ENCODE assay signal across 2 cellular contexts in the genomic region with DNA sequence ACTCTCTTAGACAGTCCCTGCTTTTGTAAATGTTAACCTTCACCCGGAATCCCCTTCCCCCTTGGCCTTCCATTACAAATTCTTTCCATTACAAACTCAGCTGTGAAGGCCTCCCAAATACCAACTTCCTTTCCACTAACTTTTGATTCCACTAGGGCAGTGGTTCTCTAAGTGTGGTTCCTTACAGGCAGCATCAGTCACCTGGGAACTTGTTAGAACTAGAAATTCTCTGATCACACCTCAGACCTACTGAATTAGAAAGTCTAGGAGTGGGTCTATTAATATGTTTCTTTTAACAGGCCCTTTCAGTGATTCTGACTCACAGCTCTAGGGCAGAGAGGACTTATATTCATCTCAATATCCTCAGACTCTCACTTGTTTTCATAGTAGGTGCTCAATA.
TF ChIP-seq lines count a peak whose summit lies in the region.

No MANE protein-coding gene starts in this region.

TF ChIP-seq in WTC11, 78 proteins besides CTCF, POLR2A, EP300 and RAD21:
- no peak for TF ChIP-seq RELA (CRISPR knock-in tag; IDR thresholded peaks at IDR 0.05; ENCODE audit: borderline replicate concordance)
- no peak for TF ChIP-seq MXD4 (CRISPR knock-in tag; IDR thresholded peaks at IDR 0.05; ENCODE audit: borderline replicate concordance)
- TF ChIP-seq, protein P1, sequence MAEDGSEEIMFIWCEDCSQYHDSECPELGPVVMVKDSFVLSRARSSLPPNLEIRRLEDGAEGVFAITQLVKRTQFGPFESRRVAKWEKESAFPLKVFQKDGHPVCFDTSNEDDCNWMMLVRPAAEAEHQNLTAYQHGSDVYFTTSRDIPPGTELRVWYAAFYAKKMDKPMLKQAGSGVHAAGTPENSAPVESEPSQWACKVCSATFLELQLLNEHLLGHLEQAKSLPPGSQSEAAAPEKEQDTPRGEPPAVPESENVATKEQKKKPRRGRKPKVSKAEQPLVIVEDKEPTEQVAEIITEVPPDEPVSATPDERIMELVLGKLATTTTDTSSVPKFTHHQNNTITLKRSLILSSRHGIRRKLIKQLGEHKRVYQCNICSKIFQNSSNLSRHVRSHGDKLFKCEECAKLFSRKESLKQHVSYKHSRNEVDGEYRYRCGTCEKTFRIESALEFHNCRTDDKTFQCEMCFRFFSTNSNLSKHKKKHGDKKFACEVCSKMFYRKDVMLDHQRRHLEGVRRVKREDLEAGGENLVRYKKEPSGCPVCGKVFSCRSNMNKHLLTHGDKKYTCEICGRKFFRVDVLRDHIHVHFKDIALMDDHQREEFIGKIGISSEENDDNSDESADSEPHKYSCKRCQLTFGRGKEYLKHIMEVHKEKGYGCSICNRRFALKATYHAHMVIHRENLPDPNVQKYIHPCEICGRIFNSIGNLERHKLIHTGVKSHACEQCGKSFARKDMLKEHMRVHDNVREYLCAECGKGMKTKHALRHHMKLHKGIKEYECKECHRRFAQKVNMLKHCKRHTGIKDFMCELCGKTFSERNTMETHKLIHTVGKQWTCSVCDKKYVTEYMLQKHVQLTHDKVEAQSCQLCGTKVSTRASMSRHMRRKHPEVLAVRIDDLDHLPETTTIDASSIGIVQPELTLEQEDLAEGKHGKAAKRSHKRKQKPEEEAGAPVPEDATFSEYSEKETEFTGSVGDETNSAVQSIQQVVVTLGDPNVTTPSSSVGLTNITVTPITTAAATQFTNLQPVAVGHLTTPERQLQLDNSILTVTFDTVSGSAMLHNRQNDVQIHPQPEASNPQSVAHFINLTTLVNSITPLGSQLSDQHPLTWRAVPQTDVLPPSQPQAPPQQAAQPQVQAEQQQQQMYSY (CRISPR knock-in tag; IDR thresholded peaks at IDR 0.05) = no peak
- TF ChIP-seq ETV6 (CRISPR knock-in tag; IDR thresholded peaks at IDR 0.05) = no peak
- TF ChIP-seq NFATC4 (CRISPR knock-in tag; IDR thresholded peaks at IDR 0.05) = no peak

TF ChIP-seq in endothelial cell of umbilical vein, 7 proteins besides CTCF, POLR2A, EP300 and RAD21 (continued from another document):
- TF ChIP-seq JUN (IDR thresholded peaks at IDR 0.05; ENCODE audit: borderline replicate concordance, insufficient read depth, insufficient read length, low read depth) (no peak), POLR2AphosphoS5 (IDR thresholded peaks at IDR 0.05; ENCODE audit: insufficient read depth, low read depth, low read length) (no peak), EZH2 (IDR thresholded peaks at IDR 0.05; ENCODE audit: borderline replicate concordance, low read depth, low read length, severe bottlenecking) (no peak), MYC (IDR thresholded peaks at IDR 0.05; ENCODE audit: low read depth, low read length) (no peak), GATA2 (IDR thresholded peaks at IDR 0.05; ENCODE audit: insufficient read depth, insufficient read length, low read depth, low read length) (no peak)
- TF ChIP-seq, protein P2, sequence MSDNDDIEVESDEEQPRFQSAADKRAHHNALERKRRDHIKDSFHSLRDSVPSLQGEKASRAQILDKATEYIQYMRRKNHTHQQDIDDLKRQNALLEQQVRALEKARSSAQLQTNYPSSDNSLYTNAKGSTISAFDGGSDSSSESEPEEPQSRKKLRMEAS (IDR thresholded peaks at IDR 0.05; ENCODE audit: insufficient read depth, insufficient read length) = no peak
